15 cellular contexts compared by ENCODE assay signal in genomic region chr5:75023368-75024159, GRCh38. TPM values are rescaled to one million over a fixed set of nuclear protein-coding genes. Genes with fewer than 3 reads are reported as not detected.
A peak's percentile ranks its signal among the peaks of the same experiment; 100 is the strongest.
DNase-seq lines count a peak whose midpoint lies in the region; ATAC-seq and TF ChIP-seq lines count a peak whose summit lies in the region.
"Had no signal": no experiment of that assay in that cellular context is flagged by ENCODE, and none has a peak within 500 bp of the region (broad histone marks: within the 10 kb centered on the region; RNA-seq: fewer than 3 reads in every experiment).

No MANE protein-coding gene starts in this region.

- H3K4me1 Mint-ChIP-seq in naive thymus-derived CD4-positive, alpha-beta T cell, result peaks cover 28 to 49% (median 40%) of the 10 kb centered on the region in 7 donors

- no TSS peak for BruUV-seq in mammary epithelial cell (replicated peaks; lab: Mats Ljungman, UMichigan)

- H3K4me3 ChIP-seq in mammary epithelial cell (replicated peaks in 1 of 3; ENCODE audit: insufficient read depth in 1 of 3, low read depth in 2 of 3, low read length in 3 of 3), result no peak overlapping the region
- no peak overlapping the region for H3K4me3 ChIP-seq in naive thymus-derived CD4-positive, alpha-beta T cell (ENCODE audit: low read length)
- H3K4me3 ChIP-seq: ascending aorta, heart left ventricle had no signal

- intact Hi-C loops in mammary epithelial cell (cut with micrococcal nuclease), result no loop called here
- intact Hi-C loops in naive thymus-derived CD4-positive, alpha-beta T cell (cut with micrococcal nuclease), result loop anchor here in 1 of 2 donors (10.0 kb wide), 1 partner anchor 49 kb away; no protein-coding TSS in a partner anchor

- H2AFZ ChIP-seq in mammary epithelial cell (ENCODE audit: low read depth, low read length), result peak overlapping the region; percentile 22

- H3K4me1 ChIP-seq in mammary epithelial cell (ENCODE audit: insufficient read depth, low read length), result no peaks in the 10 kb centered on the region
- peaks cover 11 to 25% of the 10 kb centered on the region in 2 donors for H3K4me1 ChIP-seq in naive thymus-derived CD4-positive, alpha-beta T cell (ENCODE audit: control insufficient read depth in 2 of 2, insufficient read depth in 2 of 2, low read length in 2 of 2)
- H3K4me1 ChIP-seq: ascending aorta, heart left ventricle had no signal

- peak overlapping the region in 8 of 9 donors; percentile 28 to 85 (median 66) for H3K27ac Mint-ChIP-seq in naive thymus-derived CD4-positive, alpha-beta T cell

- peaks cover 0 to 2% (median 0%) of the 10 kb centered on the region in 11 donors for H3K9me3 Mint-ChIP-seq in naive thymus-derived CD4-positive, alpha-beta T cell

- peaks cover 0 to 18% (median 8%) of the 10 kb centered on the region in 5 donors for H3K36me3 Mint-ChIP-seq in naive thymus-derived CD4-positive, alpha-beta T cell

- in situ Hi-C loops in mammary epithelial cell (cut with MboI; ENCODE audit: low sequenced_read_pairs in 2 of 2), result no loop called here

- POLR2A ChIA-PET in naive thymus-derived CD4-positive, alpha-beta T cell (lab: Charles Lee), result interaction anchor here (0.6 to 2.6 kb wide), 3 partner anchors 11 to 30 kb away, joined by 3 to 15 read pairs (median 4); no protein-coding TSS in a partner anchor
- POLR2A ChIA-PET in RWPE1 (lab: Yijun Ruan, JAX; ENCODE audit: low non-redundant PET), result no interaction called here

- no peaks in the 10 kb centered on the region for H3K36me3 ChIP-seq in mammary epithelial cell (ENCODE audit: insufficient read depth, low read length)
- no peaks in the 10 kb centered on the region for H3K36me3 ChIP-seq in naive thymus-derived CD4-positive, alpha-beta T cell (ENCODE audit: control insufficient read depth in 2 of 3, insufficient read depth in 3 of 3, low read length in 3 of 3)
- H3K36me3 ChIP-seq: ascending aorta, heart left ventricle, neutrophil had no signal

- WGBS in mammary epithelial cell (ENCODE audit: low coverage, missing lambda C conversion rate), result 68% methylated on average over 9 of the region's 9 CpGs

- H3K27ac ChIP-seq in mammary epithelial cell (ENCODE audit: insufficient read depth, low read depth, low read length), result no peak overlapping the region
- H3K27ac ChIP-seq in naive thymus-derived CD4-positive, alpha-beta T cell (ENCODE audit: low read depth, low read length), result no peak overlapping the region
- no peak overlapping the region for H3K27ac ChIP-seq in RWPE1
- H3K27ac ChIP-seq: ascending aorta, heart left ventricle, neutrophil had no signal

- H3K9ac ChIP-seq in mammary epithelial cell (ENCODE audit: insufficient read depth, low read length), result no peak overlapping the region

- H3K27me3 Mint-ChIP-seq in naive thymus-derived CD4-positive, alpha-beta T cell, result peaks cover 0 to 3% (median 0%) of the 10 kb centered on the region in 5 donors

- no peaks in the 10 kb centered on the region for H3K9me3 ChIP-seq in mammary epithelial cell (replicated peaks; ENCODE audit: insufficient read depth, low read length)
- no peaks in the 10 kb centered on the region for H3K9me3 ChIP-seq in naive thymus-derived CD4-positive, alpha-beta T cell (ENCODE audit: control insufficient read depth in 2 of 3, low read length in 3 of 3)
- H3K9me3 ChIP-seq: ascending aorta, heart left ventricle, neutrophil had no signal

- dilution Hi-C loops in mammary epithelial cell (cut with HindIII; ENCODE audit: low sequenced_read_pairs), result no loop called here

- peak overlapping the region; percentile 1 to 65 (median 46) for H3K4me3 Mint-ChIP-seq in naive thymus-derived CD4-positive, alpha-beta T cell

- peak; percentile 83 for ATAC-seq in naive thymus-derived CD4-positive, alpha-beta T cell
- ATAC-seq in GM19328 (IDR thresholded peaks at IDR 0.05; ENCODE audit: unreplicated experiment), result no peak
- ATAC-seq: HCT116, heart left ventricle, left ventricle myocardium superior had no signal

- TF ChIP-seq CTCF in mammary epithelial cell (conservative IDR thresholded peaks at IDR 0.05 in 1 of 2, IDR thresholded peaks at IDR 0.05 in 1 of 2; ENCODE audit: extremely low read depth in 1 of 2, insufficient read depth in 1 of 2, low read depth in 1 of 2, low read length in 2 of 2) (no peak), RWPE1 (conservative IDR thresholded peaks at IDR 0.05; ENCODE audit: low read depth) (no peak)

- no peaks in the 10 kb centered on the region for H4K20me1 ChIP-seq in mammary epithelial cell (ENCODE audit: insufficient read depth, low read length)

- no peak overlapping the region for H3K4me2 ChIP-seq in mammary epithelial cell (ENCODE audit: insufficient read depth, low read depth, low read length)

- DNase-seq in NOMO-1 treated with DMSO at 0.1 percent for 48 hours (lab: John Stamatoyannopoulos, UW; ENCODE audit: unreplicated experiment) (peak; percentile 10), NOMO-1 treated with dmso at 0.1 percent for 144 hours (lab: John Stamatoyannopoulos, UW; ENCODE audit: unreplicated experiment) (no peak), MV-4-11 (lab: John Stamatoyannopoulos, UW) (peak; percentile 2), mammary epithelial cell (peak; percentile 71), RWPE1 (ENCODE audit: low spot score) (no peak), dermis blood vessel endothelial cell (no peak)
- DNase-seq in naive thymus-derived CD4-positive, alpha-beta T cell, result peak in 6 of 9 donors; percentile 22 to 41 (median 37)
- DNase-seq: 8988T, heart left ventricle, left ventricle myocardium superior, trophoblast cell had no signal

- no peaks in the 10 kb centered on the region for H3K79me2 ChIP-seq in mammary epithelial cell (ENCODE audit: insufficient read depth, low read length)

- CTCF ChIA-PET in mammary epithelial cell (lab: Charles Lee; ENCODE audit: low non-redundant PET), result no interaction called here
- CTCF ChIA-PET in naive thymus-derived CD4-positive, alpha-beta T cell (lab: Charles Lee), result interaction anchor here (0.7 to 1.2 kb wide), 3 partner anchors 26 to 214 kb away, joined by 3 to 4 read pairs (median 3); partner anchors contain the start of gene ANKRD31
- CTCF ChIA-PET in RWPE1 (lab: Yijun Ruan, JAX), result no interaction called here

- no peaks in the 10 kb centered on the region for H3K27me3 ChIP-seq in mammary epithelial cell (ENCODE audit: insufficient read depth, low read length)
- H3K27me3 ChIP-seq in naive thymus-derived CD4-positive, alpha-beta T cell (ENCODE audit: control insufficient read depth in 2 of 2, insufficient read depth in 2 of 2, low read length in 2 of 2), result no peaks in the 10 kb centered on the region
- H3K27me3 ChIP-seq: ascending aorta, heart left ventricle, neutrophil had no signal

RNA-seq across cellular contexts. Expression of gene GCNT4, which starts 28.8 kb away (rescaled TPM):
- total RNA-seq in mammary epithelial cell, result 1 to 10 TPM; 3.6 to 9.7 TPM
- polyA plus RNA-seq in mammary epithelial cell, result 1.4 TPM
- polyA minus RNA-seq in mammary epithelial cell, result 2.1 TPM
- 10 to 100 TPM in 2 of 5 experiments, 1 to 10 TPM in 3; 1.9 to 36.4 (median 6.9) TPM for total RNA-seq in naive thymus-derived CD4-positive, alpha-beta T cell
- 1 to 10 TPM; 2.3 to 2.9 TPM for polyA plus RNA-seq in naive thymus-derived CD4-positive, alpha-beta T cell
- total RNA-seq in dermis blood vessel endothelial cell, result 0.19 and 0.34 TPM in 2 replicates

Comparison
In these comparisons a context has a peak if more than half of its experiments do, and no peak if none do; other contexts are left out.
1. DNase-seq: peak in NOMO-1 treated with DMSO at 0.1 percent for 48 hours (single experiment), MV-4-11 (single experiment), mammary epithelial cell (single experiment) and naive thymus-derived CD4-positive, alpha-beta T cell (6 of 9); none in NOMO-1 treated with dmso at 0.1 percent for 144 hours (single experiment), RWPE1 (single experiment) and dermis blood vessel endothelial cell (single experiment).